20 cellular contexts compared by ENCODE assay signal in the genomic region with DNA sequence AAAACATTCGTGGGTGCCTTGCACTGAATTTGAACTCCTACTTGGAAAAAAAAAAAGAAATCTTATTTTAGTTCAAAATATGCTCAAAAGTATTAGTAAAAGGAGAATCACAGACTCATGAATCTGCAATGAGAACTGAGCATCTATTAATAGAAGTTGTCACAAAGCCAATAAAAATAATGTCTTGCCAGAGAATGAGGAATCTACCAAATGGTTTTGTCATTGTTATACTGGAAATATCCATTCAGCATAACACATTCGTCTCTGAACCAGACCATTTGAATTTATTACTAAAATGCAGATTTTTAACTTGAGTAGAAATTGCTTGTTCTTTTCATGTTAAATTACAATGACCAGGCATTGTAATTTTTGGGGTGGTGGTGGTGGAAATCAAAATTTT. TPM values are rescaled to one million over a fixed set of nuclear protein-coding genes. Genes with fewer than 3 reads are reported as not detected.
DNase-seq lines count a peak whose midpoint lies in the region; FAIRE-seq lines count a peak whose summit lies in the region.
"Had no signal": no experiment of that assay in that cellular context is flagged by ENCODE, and none has a peak within 500 bp of the region (broad histone marks: within the 10 kb centered on the region; RNA-seq: fewer than 3 reads in every experiment).

No MANE protein-coding gene starts in this region.

- peak; percentile 19 for DNase-seq in AG08396 (ENCODE audit: low spot score)
- peak; percentile 46 for DNase-seq in HT1080 (ENCODE audit: low read depth)
- peak; percentile 44 for DNase-seq in cerebellar cortex (ENCODE audit: low spot score)
- DNase-seq in hepatic stellate cell (ENCODE audit: low spot score): peak; percentile 38
- no peak for DNase-seq in NCI-H345 (lab: John Stamatoyannopoulos, UW)
- no peak for DNase-seq in HTR-8/SVneo (ENCODE audit: insufficient read length, low spot score)
- no peak for DNase-seq in SKM-1 treated with dmso at 0.1 percent for 144 hours (lab: John Stamatoyannopoulos, UW; ENCODE audit: unreplicated experiment)
- no peak for DNase-seq in germinal center (ENCODE audit: low spot score)
- DNase-seq: activated CD4-positive, alpha-beta memory T cell treated with anti-CD3 and anti-CD28 coated beads, Interleukin-2, amount 10 ng/mL, durations not matched to agents 7 days and 5 days; activated effector memory CD4-positive, alpha-beta T cell treated with anti-CD3 and anti-CD28 coated beads, Interleukin-2, amount 50 U/mL, for 16 hours; gastrocnemius medialis; islet precursor cell; NCI-H1694; NCI-H82; SIG-M5; stimulated activated CD8-positive, alpha-beta memory T cell treated with anti-CD3 and anti-CD28 coated beads, Interleukin-4, amount 100 ng/mL, for 48 hours; upper lobe of left lung had no signal

- no peak for FAIRE-seq in HTR-8/SVneo (lab: Jason Lieb, UNC)
- FAIRE-seq: GM12892, K562 had no signal

RNA-seq across cellular contexts. Expression of a gene that starts 11.6 kb away (rescaled TPM):
- total RNA-seq in HT1080 (2014; rRNA removed; shearing (Covaris generic)): 0.77 and 0.87 TPM in 2 replicates
- 2.1 and 2.5 TPM in 2 replicates for polyA plus RNA-seq in HT1080 (2015; cell fraction: cytosol; rRNA removed)
- 4.6 and 5.6 TPM in 2 replicates for polyA plus RNA-seq in HT1080 (2015; cell fraction: nucleus; rRNA removed)
- total RNA-seq: activated CD4-positive, alpha-beta memory T cell treated with anti-CD3 and anti-CD28 coated beads, Interleukin-2, amount 10 ng/mL, durations not matched to agents 7 days and 5 days; B cell had no signal

Comparison
In these comparisons a context has a peak if more than half of its experiments do, and no peak if none do; other contexts are left out.
1. DNase-seq: peak in AG08396 (single experiment), HT1080 (single experiment), cerebellar cortex (single experiment) and hepatic stellate cell (single experiment); none in NCI-H345 (single experiment), HTR-8/SVneo (single experiment), SKM-1 treated with dmso at 0.1 percent for 144 hours (single experiment) and germinal center (single experiment).